Comparison of ENCODE assay signal across 1 cellular context in the genomic region with DNA sequence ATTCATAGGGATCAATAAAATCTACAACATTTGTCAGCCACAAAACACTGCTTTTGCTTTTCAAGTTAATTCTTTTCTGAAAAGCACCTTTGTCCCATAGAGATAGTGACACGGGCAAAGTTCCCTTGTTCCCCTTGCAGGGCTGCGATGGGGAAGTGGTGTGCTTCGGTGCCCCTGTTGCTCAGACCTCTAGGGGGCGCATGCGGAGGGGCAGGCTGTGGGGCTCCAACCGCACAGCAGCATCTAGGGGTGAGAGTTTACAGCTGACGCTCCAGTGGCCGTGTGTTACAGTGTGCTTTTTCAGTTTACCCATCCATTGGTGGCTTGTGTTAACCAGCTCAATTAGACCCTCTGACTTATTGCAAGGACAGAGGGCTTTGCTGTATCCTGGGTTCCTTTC.
TF ChIP-seq lines count a peak whose summit lies in the region.

No MANE protein-coding gene starts in this region.

TF ChIP-seq in GM23338, 12 proteins besides CTCF, POLR2A, EP300 and RAD21:
- TF ChIP-seq POLR2AphosphoS5 (IDR thresholded peaks at IDR 0.05; ENCODE audit: low read depth) (no peak), ZNF462 (CRISPR knock-in tag; IDR thresholded peaks at IDR 0.05) (0 out of 2 replicates have a peak, but pooled peaks have one; percentile 6), STAT1 (IDR thresholded peaks at IDR 0.05; ENCODE audit: unreplicated experiment) (no peak), CREB1 (CRISPR knock-in tag; IDR thresholded peaks at IDR 0.05; ENCODE audit: low read depth) (no peak)
